Comparison of ENCODE assay signal across 25 cellular contexts in genomic region chr6:88709819-88710246, GRCh38.
"Had no signal": no experiment of that assay in that cellular context is flagged by ENCODE, and none has a peak within 500 bp of the region (broad histone marks: within the 10 kb centered on the region; RNA-seq: fewer than 3 reads in every experiment).

No MANE protein-coding gene starts in this region.

- H3K36me3 Mint-ChIP-seq: neural progenitor cell; stimulated activated effector memory CD8-positive, alpha-beta T cell treated with anti-CD3 and anti-CD28 coated beads, Interleukin-12 subunit alpha, Interleukin-12 subunit beta, amount 100 ng/mL, for 72 hours; type B pancreatic cell had no signal

- H3K4me1 Mint-ChIP-seq: nephron had no signal

- H2AFZ ChIP-seq: neural progenitor cell, parathyroid adenoma had no signal

- FAIRE-seq: kidney had no signal

- H3K9me3 Mint-ChIP-seq: nephron; stimulated activated effector memory CD8-positive, alpha-beta T cell treated with anti-CD3 and anti-CD28 coated beads, Interleukin-12 subunit alpha, Interleukin-12 subunit beta, amount 100 ng/mL, for 72 hours; type B pancreatic cell had no signal

- H3K4me2 ChIP-seq: neural progenitor cell had no signal

- H3K4me3 ChIP-seq: gastrocnemius medialis, left ventricle myocardium inferior, lower lobe of right lung, neural progenitor cell, stomach, thyroid gland had no signal

- H3K4me1 ChIP-seq: lower lobe of right lung, neural progenitor cell, parathyroid adenoma, stomach, thyroid gland had no signal

- H3K36me3 ChIP-seq: gastrocnemius medialis, left ventricle myocardium inferior, lower lobe of right lung, neural progenitor cell, stomach, thyroid gland had no signal

- H3K4me3 Mint-ChIP-seq: endodermal cell; naive thymus-derived CD4-positive, alpha-beta T cell; nephron; neural progenitor cell; stimulated activated effector memory CD8-positive, alpha-beta T cell treated with anti-CD3 and anti-CD28 coated beads, Interleukin-12 subunit alpha, Interleukin-12 subunit beta, amount 100 ng/mL, for 72 hours; type B pancreatic cell had no signal

- H3K9ac ChIP-seq: neural progenitor cell, parathyroid adenoma had no signal

- DNase-seq: cerebellar nuclear complex; cortex of kidney; effector CD8-positive, alpha-beta T cell; endodermal cell; foreskin fibroblast; gastrocnemius medialis; head of caudate nucleus; kidney; left ventricle myocardium inferior; lower lobe of right lung; naive thymus-derived CD4-positive, alpha-beta T cell; stimulated activated CD4-positive, alpha-beta T cell treated with anti-CD3 and anti-CD28 coated beads, Interleukin-2, amount 100 ng/mL, for 24 hours; stimulated activated CD4-positive, alpha-beta T cell treated with anti-CD3 and anti-CD28 coated beads, Interleukin-4, amount 100 ng/mL, for 24 hours; stimulated activated naive CD4-positive, alpha-beta T cell treated with Interleukin-2 at 50 U/mL for 16 hours; stomach; thyroid gland had no signal

- H3K27me3 ChIP-seq: gastrocnemius medialis, neural progenitor cell, stomach, thyroid gland had no signal

- H3K9me3 ChIP-seq: gastrocnemius medialis, left ventricle myocardium inferior, lower lobe of right lung, stomach, thyroid gland had no signal

- H3K27me3 Mint-ChIP-seq: naive thymus-derived CD4-positive, alpha-beta T cell; progenitor cell of endocrine pancreas; type B pancreatic cell had no signal

- H3K27ac ChIP-seq: epithelial cell of prostate, gastrocnemius medialis, left ventricle myocardium inferior, lower lobe of right lung, neural progenitor cell, parathyroid adenoma, stomach, thyroid gland had no signal

- ATAC-seq: esophagus mucosa; gastrocnemius medialis; lower lobe of right lung; naive thymus-derived CD4-positive, alpha-beta T cell; sciatic nerve; stimulated activated effector memory CD8-positive, alpha-beta T cell treated with anti-CD3 and anti-CD28 coated beads, Interleukin-12 subunit alpha, Interleukin-12 subunit beta, amount 100 ng/mL, for 72 hours had no signal

- H3K79me2 ChIP-seq: parathyroid adenoma had no signal

- H3K27ac Mint-ChIP-seq: endodermal cell; naive thymus-derived CD4-positive, alpha-beta T cell; nephron; neural progenitor cell; stimulated activated effector memory CD8-positive, alpha-beta T cell treated with anti-CD3 and anti-CD28 coated beads, Interleukin-12 subunit alpha, Interleukin-12 subunit beta, amount 100 ng/mL, for 72 hours; type B pancreatic cell had no signal
